Comparison of ENCODE assay signal across 15 cellular contexts in genomic region chr3:112633191-112633590, GRCh38. TPM values are rescaled to one million over a fixed set of nuclear protein-coding genes. Genes with fewer than 3 reads are reported as not detected.
DNase-seq lines count a peak whose midpoint lies in the region; ATAC-seq and TF ChIP-seq lines count a peak whose summit lies in the region.
"Had no signal": no experiment of that assay in that cellular context is flagged by ENCODE, and none has a peak within 500 bp of the region (broad histone marks: within the 10 kb centered on the region; RNA-seq: fewer than 3 reads in every experiment).

No MANE protein-coding gene starts in this region.

- no peaks in the 10 kb centered on the region for H3K9me3 ChIP-seq in iPS-18a (ENCODE audit: control insufficient read depth, low read depth, low read length)
- H3K9me3 ChIP-seq: right atrium auricular region had no signal

- peaks cover 35% of the 10 kb centered on the region for H3K36me3 Mint-ChIP-seq in type B pancreatic cell
- no peaks in the 10 kb centered on the region for H3K36me3 Mint-ChIP-seq in activated CD8-positive, alpha-beta memory T cell treated with anti-CD3 and anti-CD28 coated beads, Interleukin-2, amount 10 ng/mL, durations not matched to agents 7 days and 5 days

- H3K4me3 Mint-ChIP-seq in type B pancreatic cell: peak overlapping the region; percentile 21
- H3K4me3 Mint-ChIP-seq in activated CD8-positive, alpha-beta memory T cell treated with anti-CD3 and anti-CD28 coated beads, Interleukin-2, amount 10 ng/mL, durations not matched to agents 7 days and 5 days: no peak overlapping the region
- H3K4me3 Mint-ChIP-seq: activated CD4-positive, alpha-beta memory T cell treated with anti-CD3 and anti-CD28 coated beads, Interleukin-2, amount 10 ng/mL, durations not matched to agents 7 days and 5 days; central memory CD8-positive, alpha-beta T cell had no signal

- peaks cover 47% of the 10 kb centered on the region for H3K4me1 Mint-ChIP-seq in type B pancreatic cell (ENCODE audit: unreplicated experiment)
- H3K4me1 Mint-ChIP-seq in activated CD8-positive, alpha-beta memory T cell treated with anti-CD3 and anti-CD28 coated beads, Interleukin-2, amount 10 ng/mL, durations not matched to agents 7 days and 5 days: peaks cover 19% of the 10 kb centered on the region
- H3K4me1 Mint-ChIP-seq: central memory CD8-positive, alpha-beta T cell had no signal

- ATAC-seq in activated CD8-positive, alpha-beta memory T cell treated with anti-CD3 and anti-CD28 coated beads, Interleukin-2, amount 10 ng/mL, durations not matched to agents 7 days and 5 days: no peak
- no peak for ATAC-seq in GM19395 (IDR thresholded peaks at IDR 0.05; ENCODE audit: unreplicated experiment)

- no peak overlapping the region for H3K9ac ChIP-seq in iPS-18a (ENCODE audit: low read length)

- H3K27ac ChIP-seq in iPS-18a (ENCODE audit: low read length): peak overlapping the region; percentile 14
- H3K27ac ChIP-seq: 22Rv1 had no signal

- no peaks in the 10 kb centered on the region for H3K27me3 ChIP-seq in iPS-18a (ENCODE audit: control insufficient read depth, insufficient read depth, low read length)
- H3K27me3 ChIP-seq: right atrium auricular region had no signal

- H3K4me3 ChIP-seq in WI38 (ENCODE audit: low read depth, low read length) (0 out of 2 replicates have a peak overlapping the region, but pooled peaks have one; percentile 1), iPS-18a (ENCODE audit: low read length) (no peak overlapping the region)

- peaks cover 44% of the 10 kb centered on the region for H3K4me1 ChIP-seq in iPS-18a (ENCODE audit: control insufficient read depth, low read depth, low read length)
- H3K4me1 ChIP-seq: right atrium auricular region had no signal

- CTCF ChIA-PET in activated CD8-positive, alpha-beta memory T cell treated with anti-CD3 and anti-CD28 coated beads, Interleukin-2, amount 10 ng/mL, durations not matched to agents 7 days and 5 days (lab: Charles Lee): interaction anchor here (1.0 to 2.2 kb wide), 2 partner anchors 10 to 102 kb away, joined by 3 to 7 read pairs; no protein-coding TSS in a partner anchor

- peak overlapping the region; percentile 38 for H3K27ac Mint-ChIP-seq in type B pancreatic cell
- H3K27ac Mint-ChIP-seq in activated CD8-positive, alpha-beta memory T cell treated with anti-CD3 and anti-CD28 coated beads, Interleukin-2, amount 10 ng/mL, durations not matched to agents 7 days and 5 days: no peak overlapping the region
- H3K27ac Mint-ChIP-seq: activated CD4-positive, alpha-beta memory T cell treated with anti-CD3 and anti-CD28 coated beads, Interleukin-2, amount 10 ng/mL, durations not matched to agents 7 days and 5 days had no signal

- peaks cover 5% of the 10 kb centered on the region for H3K9me3 Mint-ChIP-seq in type B pancreatic cell
- no peaks in the 10 kb centered on the region for H3K9me3 Mint-ChIP-seq in activated CD8-positive, alpha-beta memory T cell treated with anti-CD3 and anti-CD28 coated beads, Interleukin-2, amount 10 ng/mL, durations not matched to agents 7 days and 5 days (ENCODE audit: low read depth)
- H3K9me3 Mint-ChIP-seq: activated CD4-positive, alpha-beta memory T cell treated with anti-CD3 and anti-CD28 coated beads, Interleukin-2, amount 10 ng/mL, durations not matched to agents 7 days and 5 days; central memory CD8-positive, alpha-beta T cell had no signal

- TF ChIP-seq CTCF in WI38 (IDR thresholded peaks at IDR 0.05; ENCODE audit: low read depth, low read length): no peak
- no peak for TF ChIP-seq CTCF in type B pancreatic cell (conservative IDR thresholded peaks at IDR 0.05)

- DNase-seq in NCI-H2107 treated with DMSO at 0.1 percent for 48 hours (lab: John Stamatoyannopoulos, UW; ENCODE audit: unreplicated experiment) (peak; percentile 14), NCI-H2107 (lab: John Stamatoyannopoulos, UW) (no peak), type B pancreatic cell (ENCODE audit: extremely low spot score, unreplicated experiment) (no peak), cerebellum (ENCODE audit: low spot score) (no peak)
- DNase-seq in activated CD8-positive, alpha-beta memory T cell treated with anti-CD3 and anti-CD28 coated beads, Interleukin-2, amount 10 ng/mL, durations not matched to agents 7 days and 5 days: no peak
- DNase-seq: activated CD4-positive, alpha-beta memory T cell treated with anti-CD3 and anti-CD28 coated beads, Interleukin-2, amount 10 ng/mL, durations not matched to agents 7 days and 5 days; activated naive CD4-positive, alpha-beta T cell; islet precursor cell; substantia nigra had no signal

- no peaks in the 10 kb centered on the region for H3K36me3 ChIP-seq in iPS-18a (ENCODE audit: control insufficient read depth, low read depth, low read length)
- H3K36me3 ChIP-seq: right atrium auricular region had no signal

- no peaks in the 10 kb centered on the region for H3K27me3 Mint-ChIP-seq in type B pancreatic cell
- peaks cover 2% of the 10 kb centered on the region for H3K27me3 Mint-ChIP-seq in activated CD8-positive, alpha-beta memory T cell treated with anti-CD3 and anti-CD28 coated beads, Interleukin-2, amount 10 ng/mL, durations not matched to agents 7 days and 5 days
- H3K27me3 Mint-ChIP-seq: activated CD4-positive, alpha-beta memory T cell treated with anti-CD3 and anti-CD28 coated beads, Interleukin-2, amount 10 ng/mL, durations not matched to agents 7 days and 5 days; central memory CD8-positive, alpha-beta T cell had no signal

RNA-seq across cellular contexts. Expression of gene CCDC80, which starts 7.8 kb away (rescaled TPM):
- total RNA-seq in type B pancreatic cell (ENCODE audit: low replicate concordance) (169 and 174 TPM in 2 replicates), cerebellum (12.8 TPM)
- total RNA-seq in activated CD8-positive, alpha-beta memory T cell treated with anti-CD3 and anti-CD28 coated beads, Interleukin-2, amount 10 ng/mL, durations not matched to agents 7 days and 5 days: 1 to 10 TPM in 1 of 2 experiments, under 1 TPM in 1; 0.35 to 1.5 TPM

Comparison
In these comparisons a context has a peak if more than half of its experiments do, and no peak if none do; other contexts are left out.
1. RNA of gene CCDC80, which starts 7.8 kb away (total RNA-seq): 169 to 174 TPM in type B pancreatic cell; 12.8 TPM in cerebellum (single experiment) and 0.35 to 1.5 TPM in activated CD8-positive, alpha-beta memory T cell treated with anti-CD3 and anti-CD28 coated beads, Interleukin-2, amount 10 ng/mL, durations not matched to agents 7 days and 5 days; every median in the first group is over 10 times any median in the second.